ENCODE assay signal across 20 cellular contexts in the genomic region with DNA sequence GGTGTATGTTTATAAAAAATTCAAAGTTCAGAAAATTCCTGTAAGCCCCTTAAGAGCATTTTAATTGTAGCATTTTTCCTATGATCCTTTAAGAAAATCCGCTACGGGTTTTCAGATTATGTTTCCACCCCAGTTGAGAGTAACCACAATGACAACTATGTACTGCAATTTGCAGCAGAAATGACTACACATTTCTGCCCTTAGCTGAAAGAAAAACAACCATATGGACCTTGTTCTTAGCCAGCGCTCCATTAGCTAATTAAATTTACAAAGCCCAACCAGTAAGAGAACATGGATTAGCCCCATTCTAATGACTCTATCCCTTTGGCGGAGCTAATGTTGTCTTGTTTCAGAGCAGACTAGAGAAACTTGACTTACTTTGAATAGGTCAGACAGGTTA.
DNase-seq lines count a peak whose midpoint lies in the region; ATAC-seq and TF ChIP-seq lines count a peak whose summit lies in the region.
"Had no signal": no experiment of that assay in that cellular context is flagged by ENCODE, and none has a peak within 500 bp of the region (broad histone marks: within the 10 kb centered on the region; RNA-seq: fewer than 3 reads in every experiment).

No MANE protein-coding gene starts in this region.

- H3K27me3 ChIP-seq in stomach smooth muscle (ENCODE audit: control insufficient read depth in 1 of 2, insufficient read depth in 2 of 2, low read length in 2 of 2): no peaks in the 10 kb centered on the region
- H3K27me3 ChIP-seq: esophagus muscularis mucosa, tibial artery had no signal

- POLR2A ChIA-PET in HEK293 (lab: Yijun Ruan, JAX): no interaction called here

- CTCF ChIA-PET in HEK293 (lab: Yijun Ruan, JAX): interaction anchor here (0.6 to 0.8 kb wide), 2 partner anchors 166 to 242 kb away, joined by 3 read pairs; no protein-coding TSS in a partner anchor

- H3K9me3 ChIP-seq in HEK293 (ENCODE audit: control insufficient read depth, insufficient read depth, low read depth, low read length): no peaks in the 10 kb centered on the region
- H3K9me3 ChIP-seq in stomach smooth muscle (ENCODE audit: control insufficient read depth in 2 of 2, low read length in 2 of 2): no peaks in the 10 kb centered on the region
- H3K9me3 ChIP-seq: esophagus muscularis mucosa, mucosa of descending colon, tibial artery had no signal

- H3K36me3 ChIP-seq in HEK293 (ENCODE audit: control insufficient read depth in 2 of 2, insufficient read depth in 1 of 2, low read length in 2 of 2) (no peaks in the 10 kb centered on the region), stomach smooth muscle (ENCODE audit: control insufficient read depth in 2 of 2, insufficient read depth in 2 of 2, low read length in 2 of 2) (no peaks in the 10 kb centered on the region)
- H3K36me3 ChIP-seq: esophagus muscularis mucosa, tibial artery had no signal

- no peaks in the 10 kb centered on the region for H3K4me1 ChIP-seq in HEK293 (ENCODE audit: control insufficient read depth, insufficient read depth, low read length)
- peaks cover 6% of the 10 kb centered on the region for H3K4me1 ChIP-seq in stomach smooth muscle (ENCODE audit: control insufficient read depth, insufficient read depth, low read length)

- H3K27ac ChIP-seq in HEK293 (ENCODE audit: extremely low read depth, low read depth, low read length) (no peak overlapping the region), stomach smooth muscle (ENCODE audit: low read length) (peak overlapping the region; percentile 7)
- H3K27ac ChIP-seq: C4-2B, tibial artery had no signal

- DNase-seq in SK-N-DZ (ENCODE audit: low spot score) (peak; percentile 51), fibroblast of gingiva (ENCODE audit: low read depth) (peak; percentile 57), OCI-M2 (lab: John Stamatoyannopoulos, UW; ENCODE audit: unreplicated experiment) (no peak)
- DNase-seq: activated CD8-positive, alpha-beta memory T cell treated with anti-CD3 and anti-CD28 coated beads, Interleukin-2, amount 10 ng/mL, durations not matched to agents 7 days and 5 days; activated effector memory CD4-positive, alpha-beta T cell treated with Interleukin-2 at 50 U/mL for 16 hours; anterior cingulate cortex; DMS79 treated with DMSO at 0.1 percent for 48 hours; mucosa of descending colon; NCI-H1092; occipital lobe; SHP77; tibial artery had no signal

- H3K4me3 ChIP-seq in HEK293 (ENCODE audit: low read depth, low read length) (no peak overlapping the region), stomach smooth muscle (ENCODE audit: low read length in 2 of 2) (no peak overlapping the region)
- H3K4me3 ChIP-seq: esophagus muscularis mucosa, mucosa of descending colon, tibial artery had no signal

- ATAC-seq in HG02623 (IDR thresholded peaks at IDR 0.05; ENCODE audit: unreplicated experiment) (no peak), HG03565 (IDR thresholded peaks at IDR 0.05; ENCODE audit: unreplicated experiment) (no peak)
- ATAC-seq: activated CD4-positive, CD25-positive, alpha-beta regulatory T cell treated with anti-CD3 and anti-CD28 coated beads, Interleukin-2, amount 50 U/mL, for 24 hours; activated CD8-positive, alpha-beta memory T cell treated with anti-CD3 and anti-CD28 coated beads, Interleukin-2, amount 10 ng/mL, durations not matched to agents 7 days and 5 days; left lobe of liver; mucosa of descending colon had no signal

- H3K9ac ChIP-seq in stomach smooth muscle (ENCODE audit: low read length in 2 of 2): no peak overlapping the region

- TF ChIP-seq CTCF in HEK293 (tag by site-specific recombination; IDR thresholded peaks at IDR 0.05): no peak

TF ChIP-seq in HEK293, 187 proteins besides CTCF, POLR2A, EP300 and RAD21:
- no peak for TF ChIP-seq ZNF596 (tag by site-specific recombination; IDR thresholded peaks at IDR 0.05)
- no peak for TF ChIP-seq ZFP41 (tag by site-specific recombination; IDR thresholded peaks at IDR 0.05; ENCODE audit: borderline replicate concordance)
- TF ChIP-seq, protein P1, sequence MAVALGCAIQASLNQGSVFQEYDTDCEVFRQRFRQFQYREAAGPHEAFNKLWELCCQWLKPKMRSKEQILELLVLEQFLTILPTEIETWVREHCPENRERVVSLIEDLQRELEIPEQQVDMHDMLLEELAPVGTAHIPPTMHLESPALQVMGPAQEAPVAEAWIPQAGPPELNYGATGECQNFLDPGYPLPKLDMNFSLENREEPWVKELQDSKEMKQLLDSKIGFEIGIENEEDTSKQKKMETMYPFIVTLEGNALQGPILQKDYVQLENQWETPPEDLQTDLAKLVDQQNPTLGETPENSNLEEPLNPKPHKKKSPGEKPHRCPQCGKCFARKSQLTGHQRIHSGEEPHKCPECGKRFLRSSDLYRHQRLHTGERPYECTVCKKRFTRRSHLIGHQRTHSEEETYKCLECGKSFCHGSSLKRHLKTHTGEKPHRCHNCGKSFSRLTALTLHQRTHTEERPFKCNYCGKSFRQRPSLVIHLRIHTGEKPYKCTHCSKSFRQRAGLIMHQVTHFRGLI (tag by site-specific recombination; IDR thresholded peaks at IDR 0.05): peak; percentile 54; the same call in 1 of the 2 replicates
- TF ChIP-seq ZNF514 (tag by site-specific recombination; IDR thresholded peaks at IDR 0.05): no peak
- TF ChIP-seq, protein P2, sequence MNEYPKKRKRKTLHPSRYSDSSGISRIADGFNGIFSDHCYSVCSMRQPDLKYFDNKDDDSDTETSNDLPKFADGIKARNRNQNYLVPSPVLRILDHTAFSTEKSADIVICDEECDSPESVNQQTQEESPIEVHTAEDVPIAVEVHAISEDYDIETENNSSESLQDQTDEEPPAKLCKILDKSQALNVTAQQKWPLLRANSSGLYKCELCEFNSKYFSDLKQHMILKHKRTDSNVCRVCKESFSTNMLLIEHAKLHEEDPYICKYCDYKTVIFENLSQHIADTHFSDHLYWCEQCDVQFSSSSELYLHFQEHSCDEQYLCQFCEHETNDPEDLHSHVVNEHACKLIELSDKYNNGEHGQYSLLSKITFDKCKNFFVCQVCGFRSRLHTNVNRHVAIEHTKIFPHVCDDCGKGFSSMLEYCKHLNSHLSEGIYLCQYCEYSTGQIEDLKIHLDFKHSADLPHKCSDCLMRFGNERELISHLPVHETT (tag by site-specific recombination; IDR thresholded peaks at IDR 0.05): no peak
- no peak for TF ChIP-seq ZNF501 (tag by site-specific recombination; IDR thresholded peaks at IDR 0.05)
- no peak for TF ChIP-seq ZNF707 (tag by site-specific recombination; IDR thresholded peaks at IDR 0.05)
- no peak for TF ChIP-seq ZNF426 (tag by site-specific recombination; IDR thresholded peaks at IDR 0.05)
